Comparison of ENCODE assay signal across 20 cellular contexts in genomic region chr17:43953746-43954145, GRCh38. TPM values are rescaled to one million over a fixed set of nuclear protein-coding genes. Genes with fewer than 3 reads are reported as not detected.
A peak's percentile ranks its signal among the peaks of the same experiment; 100 is the strongest.
DNase-seq lines count a peak whose midpoint lies in the region; ATAC-seq and TF ChIP-seq lines count a peak whose summit lies in the region.
"Had no signal": no experiment of that assay in that cellular context is flagged by ENCODE, and none has a peak within 500 bp of the region (broad histone marks: within the 10 kb centered on the region; RNA-seq: fewer than 3 reads in every experiment).

TSS of gene PYY (minus strand) at chr17:43953940. CDS start at chr17:43953483, 457 bp downstream.

- H3K4me3 ChIP-seq in BLaER1 treated with 17β-estradiol and CSF1 and Interleukin-3, amounts not matched to agents 10 nM and 100 nM = no peak within 1 kb of the TSS
- H3K4me3 ChIP-seq in NT2/D1 (ENCODE audit: insufficient read length, low read depth) = peak within 1 kb of the TSS; percentile 68

- H3K4me1 Mint-ChIP-seq in glutamatergic neuron (ENCODE audit: low read depth, unreplicated experiment) = peaks cover 3% of the 10 kb centered on the region
- H3K4me1 Mint-ChIP-seq in naive thymus-derived CD8-positive, alpha-beta T cell = peaks cover 2 to 10% (median 4%) of the 10 kb centered on the region in 4 donors

- no peaks in the 10 kb centered on the region; a peak in 1 of 22 replicates for H4K20me1 ChIP-seq in BLaER1 treated with 17β-estradiol and CSF1 and Interleukin-3, amounts not matched to agents 10 nM and 100 nM

- H3K27ac Mint-ChIP-seq in glutamatergic neuron (ENCODE audit: unreplicated experiment) = no peak within 1 kb of the TSS
- H3K27ac Mint-ChIP-seq in naive thymus-derived CD8-positive, alpha-beta T cell = peak within 1 kb of the TSS in 1 of 10 donors; percentile 25
- H3K27ac Mint-ChIP-seq: activated CD4-positive, alpha-beta memory T cell treated with anti-CD3 and anti-CD28 coated beads, Interleukin-2, amount 10 ng/mL, durations not matched to agents 7 days and 5 days had no signal

- ATAC-seq in naive thymus-derived CD8-positive, alpha-beta T cell = no peak
- no peak for ATAC-seq in GM19455 (IDR thresholded peaks at IDR 0.05; ENCODE audit: unreplicated experiment)
- ATAC-seq in foreskin keratinocyte = no peak
- no peak for ATAC-seq in GM19328 (IDR thresholded peaks at IDR 0.05; ENCODE audit: unreplicated experiment)
- ATAC-seq: Panc1 had no signal

- H3K9me3 ChIP-seq in BLaER1 treated with 17β-estradiol and CSF1 and Interleukin-3, amounts not matched to agents 10 nM and 100 nM (replicated peaks in 1 of 11) = no peaks in the 10 kb centered on the region
- H3K9me3 ChIP-seq in NT2/D1 (ENCODE audit: insufficient read depth, low read length) = no peaks in the 10 kb centered on the region
- H3K9me3 ChIP-seq: right atrium auricular region had no signal

- DNase-seq in NT2/D1 (ENCODE audit: low read depth, low spot score) = no peak
- no peak for DNase-seq in glutamatergic neuron
- no peak for DNase-seq in naive thymus-derived CD8-positive, alpha-beta T cell
- no peak for DNase-seq in SHP77 treated with DMSO at 0.1 percent for 48 hours (lab: John Stamatoyannopoulos, UW)
- DNase-seq in foreskin keratinocyte = no peak
- DNase-seq: activated CD4-positive, alpha-beta memory T cell treated with anti-CD3 and anti-CD28 coated beads, Interleukin-2, amount 10 ng/mL, durations not matched to agents 7 days and 5 days; activated naive CD4-positive, alpha-beta T cell; C1 segment of cervical spinal cord; erythroblast; GOT3; hypothalamus; MV-4-11; NCI-H2227 treated with DMSO at 0.1 percent for 48 hours had no signal

- peaks cover 23 to 42% (median 32%) of the 10 kb centered on the region in 11 experiments for H3K27me3 ChIP-seq in BLaER1 treated with 17β-estradiol and CSF1 and Interleukin-3, amounts not matched to agents 10 nM and 100 nM
- no peaks in the 10 kb centered on the region for H3K27me3 ChIP-seq in NT2/D1 (ENCODE audit: insufficient read depth, insufficient read length)
- peaks cover 69% of the 10 kb centered on the region for H3K27me3 ChIP-seq in foreskin keratinocyte

- peaks cover 11% of the 10 kb centered on the region for H3K27me3 Mint-ChIP-seq in glutamatergic neuron (ENCODE audit: unreplicated experiment)
- peaks cover 19 to 65% (median 40%) of the 10 kb centered on the region in 5 donors for H3K27me3 Mint-ChIP-seq in naive thymus-derived CD8-positive, alpha-beta T cell

- peak within 1 kb of the TSS; percentile 74 for H3K4me3 Mint-ChIP-seq in glutamatergic neuron (ENCODE audit: unreplicated experiment)
- peak within 1 kb of the TSS in 6 of 10 donors; percentile 20 to 50 (median 28) for H3K4me3 Mint-ChIP-seq in naive thymus-derived CD8-positive, alpha-beta T cell
- H3K4me3 Mint-ChIP-seq: activated CD4-positive, alpha-beta memory T cell treated with anti-CD3 and anti-CD28 coated beads, Interleukin-2, amount 10 ng/mL, durations not matched to agents 7 days and 5 days had no signal

- POLR2A ChIA-PET in naive thymus-derived CD8-positive, alpha-beta T cell (lab: Charles Lee) = no interaction called here

- H3K36me3 ChIP-seq in BLaER1 treated with 17β-estradiol and CSF1 and Interleukin-3, amounts not matched to agents 10 nM and 100 nM = no peaks in the 10 kb centered on the region
- no peaks in the 10 kb centered on the region for H3K36me3 ChIP-seq in NT2/D1 (ENCODE audit: insufficient read depth, insufficient read length, low read length)
- H3K36me3 ChIP-seq: right atrium auricular region had no signal

- H3K9ac ChIP-seq in BLaER1 treated with 17β-estradiol and CSF1 and Interleukin-3, amounts not matched to agents 10 nM and 100 nM = no peak within 1 kb of the TSS
- peak within 1 kb of the TSS; percentile 96 for H3K9ac ChIP-seq in NT2/D1 (ENCODE audit: insufficient read length, low read depth)

- TF ChIP-seq CTCF in glutamatergic neuron (IDR thresholded peaks at IDR 0.05; ENCODE audit: partially characterized antibody, unreplicated experiment) (no peak), foreskin keratinocyte (conservative IDR thresholded peaks at IDR 0.05) (no peak)

- peaks cover 6% of the 10 kb centered on the region for H3K9me3 Mint-ChIP-seq in glutamatergic neuron (ENCODE audit: unreplicated experiment)
- no peaks in the 10 kb centered on the region for H3K9me3 Mint-ChIP-seq in naive thymus-derived CD8-positive, alpha-beta T cell
- H3K9me3 Mint-ChIP-seq: activated CD4-positive, alpha-beta memory T cell treated with anti-CD3 and anti-CD28 coated beads, Interleukin-2, amount 10 ng/mL, durations not matched to agents 7 days and 5 days had no signal

- peaks cover 0 to 36% (median 9%) of the 10 kb centered on the region in 10 experiments; a peak in 11 of 20 replicates for H3K4me1 ChIP-seq in BLaER1 treated with 17β-estradiol and CSF1 and Interleukin-3, amounts not matched to agents 10 nM and 100 nM
- H3K4me1 ChIP-seq in NT2/D1 (ENCODE audit: insufficient read depth, insufficient read length) = peaks cover 7% of the 10 kb centered on the region
- no peaks in the 10 kb centered on the region for H3K4me1 ChIP-seq in foreskin keratinocyte

- H3K4me2 ChIP-seq in BLaER1 treated with 17β-estradiol and CSF1 and Interleukin-3, amounts not matched to agents 10 nM and 100 nM = peak within 1 kb of the TSS in 9 of 11 experiments; percentile 7 to 56 (median 31); a peak in 15 of 22 replicates

- H3K27ac ChIP-seq in BLaER1 treated with 17β-estradiol and CSF1 and Interleukin-3, amounts not matched to agents 10 nM and 100 nM = no peak within 1 kb of the TSS
- no peak within 1 kb of the TSS for H3K27ac ChIP-seq in foreskin keratinocyte
- H3K27ac ChIP-seq: right atrium auricular region had no signal

- H3K36me3 Mint-ChIP-seq in glutamatergic neuron (ENCODE audit: unreplicated experiment) = no peaks in the 10 kb centered on the region
- H3K36me3 Mint-ChIP-seq in naive thymus-derived CD8-positive, alpha-beta T cell = no peaks in the 10 kb centered on the region

RNA-seq across cellular contexts. Expression of gene PYY, which starts in this region (rescaled TPM):
- total RNA-seq in glutamatergic neuron (ENCODE audit: unreplicated experiment) (not detected), foreskin keratinocyte (not detected in 2 replicates)
- not detected for total RNA-seq in naive thymus-derived CD8-positive, alpha-beta T cell
- not detected for polyA plus RNA-seq in naive thymus-derived CD8-positive, alpha-beta T cell
- polyA plus RNA-seq in foreskin keratinocyte = 0.14 and 0.24 TPM in 2 replicates
- total RNA-seq: activated CD4-positive, alpha-beta memory T cell treated with anti-CD3 and anti-CD28 coated beads, Interleukin-2, amount 10 ng/mL, durations not matched to agents 7 days and 5 days; cardiac septum; right atrium auricular region; T-helper 1 cell treated with Interleukin-12 subunit alpha and Interleukin-12 subunit beta and Interleukin-4 antibody, amounts not matched to agents 30 ng/mL and 1 ng/mL, for 36 hours had no signal
